ENCODE assay signal across 12 cellular contexts in the genomic region with DNA sequence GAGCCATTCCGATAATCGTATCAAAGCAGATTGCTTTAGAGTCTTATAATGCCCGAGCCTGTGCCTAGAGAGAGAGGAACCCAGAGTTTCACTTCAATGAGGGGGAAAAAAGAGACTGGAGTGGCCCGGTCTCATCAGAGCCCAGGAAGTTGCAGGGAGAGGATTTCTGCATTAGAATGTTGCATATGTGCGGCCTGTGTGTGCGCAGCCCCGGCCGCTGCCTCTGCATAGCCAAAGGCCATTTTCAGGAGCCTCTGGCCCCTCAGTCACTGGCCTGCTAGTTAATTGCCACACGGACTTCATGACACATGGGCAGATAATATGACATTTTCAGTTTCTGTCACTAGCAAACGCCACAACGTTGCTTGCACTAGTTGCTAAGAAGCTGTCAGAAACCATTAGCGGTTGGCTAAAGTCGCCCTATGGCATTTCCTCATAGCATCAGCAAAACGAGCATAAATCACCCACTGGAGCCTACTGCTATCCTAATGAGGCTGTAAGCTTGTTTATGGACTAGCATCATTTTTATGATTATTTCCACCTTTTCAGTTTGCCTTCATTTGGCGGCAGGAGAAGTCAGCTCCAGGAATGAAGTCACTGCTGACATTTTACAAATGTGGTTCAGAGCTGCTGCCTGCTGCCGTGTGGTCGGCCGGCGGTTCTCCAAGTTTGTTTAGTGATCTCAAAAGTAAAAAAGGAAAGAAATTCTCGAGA.
A peak's percentile ranks its signal among the peaks of the same experiment; 100 is the strongest.
DNase-seq lines count a peak whose midpoint lies in the region; ATAC-seq lines count a peak whose summit lies in the region.
"Had no signal": no experiment of that assay in that cellular context is flagged by ENCODE, and none has a peak within 500 bp of the region (broad histone marks: within the 10 kb centered on the region; RNA-seq: fewer than 3 reads in every experiment).

No MANE protein-coding gene starts in this region.

- ATAC-seq in stimulated activated naive B cell treated with anti-CD40 and anti-IgM and Interleukin-4, amounts not matched to agents 10 μg/mL and 1 μg/mL and 100 μg/mL, for 72 hours (replicated peaks), result no peak

- H3K36me3 ChIP-seq in HUES6 (ENCODE audit: control insufficient read depth, insufficient read depth, low read length) (no peaks in the 10 kb centered on the region), iPS-20b (ENCODE audit: insufficient read depth, low read depth, low read length) (no peaks in the 10 kb centered on the region)
- H3K36me3 ChIP-seq: neutrophil had no signal

- CTCF ChIA-PET in activated CD4-positive, alpha-beta T cell treated with anti-CD3 and anti-CD28 coated beads, Interleukin-2, amount 10 ng/mL, durations not matched to agents 7 days and 5 days (lab: Charles Lee), result interaction anchor here (0.6 kb wide), 1 partner anchor 73 kb away, joined by 6 read pairs; a partner anchor contains a TSS

- H3K27me3 ChIP-seq in HUES6 (ENCODE audit: control insufficient read depth, insufficient read depth, low read length) (no peaks in the 10 kb centered on the region), iPS-20b (ENCODE audit: insufficient read depth, low read length) (no peaks in the 10 kb centered on the region)

- H3K9me3 Mint-ChIP-seq in stimulated activated naive B cell treated with anti-CD40 and anti-IgM and Interleukin-4, amounts not matched to agents 10 μg/mL and 1 μg/mL and 100 μg/mL, for 72 hours, result no peaks in the 10 kb centered on the region
- no peaks in the 10 kb centered on the region for H3K9me3 Mint-ChIP-seq in activated CD4-positive, alpha-beta T cell treated with anti-CD3 and anti-CD28 coated beads, Interleukin-2, amount 10 ng/mL, durations not matched to agents 7 days and 5 days
- H3K9me3 Mint-ChIP-seq: central memory CD8-positive, alpha-beta T cell had no signal

- no peaks in the 10 kb centered on the region for H3K36me3 Mint-ChIP-seq in stimulated activated naive B cell treated with anti-CD40 and anti-IgM and Interleukin-4, amounts not matched to agents 10 μg/mL and 1 μg/mL and 100 μg/mL, for 72 hours
- H3K36me3 Mint-ChIP-seq in activated CD4-positive, alpha-beta T cell treated with anti-CD3 and anti-CD28 coated beads, Interleukin-2, amount 10 ng/mL, durations not matched to agents 7 days and 5 days (ENCODE audit: low read depth), result no peaks in the 10 kb centered on the region

- H3K27ac ChIP-seq in HUES6 (ENCODE audit: low read depth, low read length) (peak overlapping the region; percentile 41; the same call in 1 of the 2 replicates), iPS-20b (ENCODE audit: low read length) (no peak overlapping the region), substantia nigra (ENCODE audit: low read depth, low read length, poor library complexity, severe bottlenecking) (peak overlapping the region; percentile 18)
- H3K27ac ChIP-seq: neutrophil had no signal

- H3K4me1 Mint-ChIP-seq in stimulated activated naive B cell treated with anti-CD40 and anti-IgM and Interleukin-4, amounts not matched to agents 10 μg/mL and 1 μg/mL and 100 μg/mL, for 72 hours, result peaks cover 0 to 2% of the 10 kb centered on the region in 2 donors
- H3K4me1 Mint-ChIP-seq in activated CD4-positive, alpha-beta T cell treated with anti-CD3 and anti-CD28 coated beads, Interleukin-2, amount 10 ng/mL, durations not matched to agents 7 days and 5 days, result no peaks in the 10 kb centered on the region
- H3K4me1 Mint-ChIP-seq: central memory CD8-positive, alpha-beta T cell had no signal

- DNase-seq in astrocyte of the hippocampus (ENCODE audit: low read depth, low spot score), result peak; percentile 82
- peak in 3 of 49 donors; percentile 13 to 24 (median 23) for DNase-seq in substantia nigra (lab: John Stamatoyannopoulos, UW)
- no peak for DNase-seq in posterior vena cava (ENCODE audit: low spot score)
- no peak for DNase-seq in stimulated activated naive B cell treated with anti-CD40 and anti-IgM and Interleukin-4, amounts not matched to agents 10 μg/mL and 1 μg/mL and 100 μg/mL, for 72 hours
- DNase-seq in activated CD4-positive, alpha-beta T cell treated with anti-CD3 and anti-CD28 coated beads, Interleukin-2, amount 10 ng/mL, durations not matched to agents 7 days and 5 days, result no peak
- DNase-seq in activated naive CD4-positive, alpha-beta T cell treated with Interleukin-2 at 50 U/mL for 16 hours, result no peak
- DNase-seq: hippocampal formation; NK-92 treated with Interleukin-12 subunit alpha and Interleukin-12 subunit beta, amount 100 ng/mL, for 24 hours had no signal

- peak overlapping the region; percentile 49 for H3K9ac ChIP-seq in HUES6 (ENCODE audit: low read length)
- H3K9ac ChIP-seq in iPS-20b (ENCODE audit: low read depth, low read length), result no peak overlapping the region

- peaks cover 48% of the 10 kb centered on the region for H3K4me1 ChIP-seq in HUES6 (ENCODE audit: control insufficient read depth, insufficient read depth, low read length)
- H3K4me1 ChIP-seq in iPS-20b (ENCODE audit: insufficient read depth, low read length), result peaks cover 42% of the 10 kb centered on the region

- H3K27me3 Mint-ChIP-seq in stimulated activated naive B cell treated with anti-CD40 and anti-IgM and Interleukin-4, amounts not matched to agents 10 μg/mL and 1 μg/mL and 100 μg/mL, for 72 hours, result peaks cover 0 to 5% of the 10 kb centered on the region in 2 donors
- H3K27me3 Mint-ChIP-seq in activated CD4-positive, alpha-beta T cell treated with anti-CD3 and anti-CD28 coated beads, Interleukin-2, amount 10 ng/mL, durations not matched to agents 7 days and 5 days, result no peaks in the 10 kb centered on the region
- H3K27me3 Mint-ChIP-seq: central memory CD8-positive, alpha-beta T cell had no signal

- POLR2A ChIA-PET in activated CD4-positive, alpha-beta T cell treated with anti-CD3 and anti-CD28 coated beads, Interleukin-2, amount 10 ng/mL, durations not matched to agents 7 days and 5 days (lab: Charles Lee), result no interaction called here

- H3K4me3 Mint-ChIP-seq in stimulated activated naive B cell treated with anti-CD40 and anti-IgM and Interleukin-4, amounts not matched to agents 10 μg/mL and 1 μg/mL and 100 μg/mL, for 72 hours, result peak overlapping the region in 1 of 2 donors; percentile 25
- no peak overlapping the region for H3K4me3 Mint-ChIP-seq in activated CD4-positive, alpha-beta T cell treated with anti-CD3 and anti-CD28 coated beads, Interleukin-2, amount 10 ng/mL, durations not matched to agents 7 days and 5 days
- H3K4me3 Mint-ChIP-seq: central memory CD8-positive, alpha-beta T cell had no signal

- H3K9me3 ChIP-seq in HUES6 (ENCODE audit: control insufficient read depth, insufficient read depth, low read depth, low read length), result no peaks in the 10 kb centered on the region
- H3K9me3 ChIP-seq in iPS-20b (ENCODE audit: insufficient read depth, low read depth, low read length), result no peaks in the 10 kb centered on the region
- H3K9me3 ChIP-seq: neutrophil had no signal

- H3K27ac Mint-ChIP-seq in stimulated activated naive B cell treated with anti-CD40 and anti-IgM and Interleukin-4, amounts not matched to agents 10 μg/mL and 1 μg/mL and 100 μg/mL, for 72 hours, result no peak overlapping the region
- H3K27ac Mint-ChIP-seq in activated CD4-positive, alpha-beta T cell treated with anti-CD3 and anti-CD28 coated beads, Interleukin-2, amount 10 ng/mL, durations not matched to agents 7 days and 5 days, result no peak overlapping the region

- intact Hi-C loops in posterior vena cava (cut with DNase I), result no loop called here

- H3K4me3 ChIP-seq in HUES6 (ENCODE audit: low read depth, low read length) (peak overlapping the region; percentile 25), iPS-20b (ENCODE audit: low read length) (peak overlapping the region; percentile 39)
